Comparison of ENCODE assay signal across 8 cellular contexts in the genomic region with DNA sequence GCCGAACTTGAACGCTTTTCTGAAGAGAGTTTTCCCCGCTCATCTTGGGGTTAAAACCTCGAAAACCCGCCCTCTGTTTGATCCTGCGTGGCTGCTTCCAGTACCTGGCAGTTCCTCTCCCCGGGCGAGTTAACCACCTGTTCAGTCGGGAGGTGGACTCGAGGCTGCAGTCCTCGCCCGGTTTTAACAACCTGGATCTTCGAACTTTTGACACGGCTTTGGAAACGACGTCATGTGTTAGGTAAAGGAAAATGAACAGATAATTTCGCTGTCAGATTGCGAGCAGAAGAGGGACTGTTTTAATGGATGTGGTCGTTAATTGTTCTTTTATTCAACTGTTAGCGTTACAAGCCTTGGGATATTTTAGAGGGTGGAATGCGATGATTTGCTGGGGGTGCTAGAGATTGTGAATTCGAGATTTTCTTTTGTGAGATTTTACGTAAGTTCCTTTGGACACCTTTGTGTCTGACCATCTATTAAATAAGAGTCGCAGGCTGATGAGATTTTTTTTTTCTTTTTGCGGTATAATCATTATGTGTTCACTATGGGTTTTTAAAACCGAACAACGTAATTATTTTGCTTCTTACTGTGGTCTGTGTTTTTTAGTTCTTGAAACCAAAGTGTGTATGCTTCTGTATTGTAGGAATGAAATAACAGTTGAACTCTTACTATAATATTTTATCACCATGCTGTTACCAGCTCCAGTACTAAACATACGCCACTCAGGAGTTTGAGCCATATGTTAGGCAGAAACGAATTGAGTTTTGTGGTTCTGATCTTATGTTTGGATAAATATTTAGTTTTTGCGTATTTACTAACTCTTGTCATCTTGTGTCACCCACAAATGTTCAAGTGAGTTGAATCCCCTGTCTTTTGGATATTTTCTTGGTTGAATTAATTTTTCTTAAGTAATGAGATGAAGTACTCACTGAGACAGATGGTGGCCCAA. TPM values are rescaled to one million over a fixed set of nuclear protein-coding genes. Genes with fewer than 3 reads are reported as not detected.
DNase-seq lines count a peak whose midpoint lies in the region; ATAC-seq and TF ChIP-seq lines count a peak whose summit lies in the region.

No MANE protein-coding gene starts in this region.

- DNase-seq in cardiac muscle cell (ENCODE audit: low read depth in 1 of 2, low spot score in 1 of 2) (no peak), left cardiac atrium (no peak), Panc1 (ENCODE audit: low read depth, low spot score) (no peak), vagina (ENCODE audit: extremely low spot score in 2 of 2) (peak in 1 of 2 donors; percentile 88)

- H3K4me3 ChIP-seq in cardiac muscle cell (peak overlapping the region; percentile 62), Panc1 (ENCODE audit: low read depth in 2 of 2, low read length in 2 of 2) (peak overlapping the region; percentile 84 to 88), ectodermal cell (ENCODE audit: insufficient read depth, low read depth, low read length) (peak overlapping the region; percentile 69), mononuclear cell (ENCODE audit: low read length) (peak overlapping the region; percentile 92), vagina (peak overlapping the region; percentile 87 to 94)

- in situ Hi-C loops in Panc1 (cut with HindIII; ENCODE audit: low pct_unique_long_range_greater_than_20kb, low sequenced_read_pairs), result no loop called here

- CTCF ChIA-PET in Panc1 (lab: Charles Lee), result no interaction called here

- 1 to 2% methylated on average over 27 to 28 of the region's 30 CpGs for WGBS in ectodermal cell, 2 experiments

- TF ChIP-seq POLR2A in vagina (IDR thresholded peaks at IDR 0.05), result no peak

- no peaks in the 10 kb centered on the region for H3K36me3 ChIP-seq in cardiac muscle cell
- H3K36me3 ChIP-seq in Panc1 (ENCODE audit: control insufficient read depth, insufficient read depth, low read length), result no peaks in the 10 kb centered on the region
- no peaks in the 10 kb centered on the region for H3K36me3 ChIP-seq in ectodermal cell (ENCODE audit: control insufficient read depth, insufficient read depth, low read length)
- no peaks in the 10 kb centered on the region for H3K36me3 ChIP-seq in vagina

- TSS peak; percentile 79 for BruUV-seq in Panc1 (replicated peaks; lab: Mats Ljungman, UMichigan)

- intact Hi-C loops in left cardiac atrium (cut with DNase I), result loop anchor here in 1 of 2 donors (5.0 to 10.0 kb wide), 3 partner anchors 118 to 468 kb away; partner anchors contain the start of genes CAB39L and SETDB2
- intact Hi-C loops in Panc1 (cut with micrococcal nuclease; ENCODE audit: unreplicated experiment), result no loop called here
- intact Hi-C loops in vagina (cut with DNase I), result no loop called here

- TF ChIP-seq CTCF in cardiac muscle cell (IDR thresholded peaks at IDR 0.05; ENCODE audit: low read depth, low read length) (no peak), Panc1 (IDR thresholded peaks at IDR 0.05) (no peak), vagina (IDR thresholded peaks at IDR 0.05) (peak in 1 of 3 experiments; percentile 26)

- H3K9me3 ChIP-seq in cardiac muscle cell (ENCODE audit: low read depth), result no peaks in the 10 kb centered on the region
- H3K9me3 ChIP-seq in Panc1 (ENCODE audit: control insufficient read depth, insufficient read depth, low read depth, low read length), result peaks cover 8% of the 10 kb centered on the region; the same call in 1 of the 2 replicates
- H3K9me3 ChIP-seq in ectodermal cell (ENCODE audit: control insufficient read depth, low read length), result no peaks in the 10 kb centered on the region
- H3K9me3 ChIP-seq in mononuclear cell (ENCODE audit: low read depth, low read length), result peaks cover 17% of the 10 kb centered on the region
- H3K9me3 ChIP-seq in vagina, result no peaks in the 10 kb centered on the region

- H3K27me3 ChIP-seq in cardiac muscle cell (no peaks in the 10 kb centered on the region), Panc1 (ENCODE audit: control insufficient read depth, insufficient read depth, low read length) (no peaks in the 10 kb centered on the region), ectodermal cell (ENCODE audit: control insufficient read depth, insufficient read depth, low read length, poor library complexity, severe bottlenecking) (peaks cover 9% of the 10 kb centered on the region), mononuclear cell (ENCODE audit: insufficient read depth, low read length) (no peaks in the 10 kb centered on the region), vagina (no peaks in the 10 kb centered on the region)

- ATAC-seq in left cardiac atrium (no peak), HG03039 (IDR thresholded peaks at IDR 0.05; ENCODE audit: unreplicated experiment) (peak; percentile 10), Panc1 (peak; percentile 39), HG02885 (IDR thresholded peaks at IDR 0.05; ENCODE audit: poor library complexity, unreplicated experiment) (no peak)

- POLR2A ChIA-PET in Panc1 (lab: Charles Lee), result no interaction called here

- H3K27ac ChIP-seq in cardiac muscle cell (peak overlapping the region; percentile 89), Panc1 (ENCODE audit: low read length) (peak overlapping the region; percentile 89), ectodermal cell (ENCODE audit: insufficient read depth, low read depth, low read length, poor library complexity, severe bottlenecking) (no peak overlapping the region), vagina (peak overlapping the region; percentile 99)

- H3K4me1 ChIP-seq in cardiac muscle cell (ENCODE audit: low read depth) (peaks cover 21% of the 10 kb centered on the region), Panc1 (ENCODE audit: control insufficient read depth, insufficient read depth, low read length) (peaks cover 19% of the 10 kb centered on the region), ectodermal cell (ENCODE audit: control insufficient read depth, insufficient read depth, low read length) (no peaks in the 10 kb centered on the region), mononuclear cell (ENCODE audit: insufficient read depth, low read length) (peaks cover 39% of the 10 kb centered on the region), vagina (peaks cover 50% of the 10 kb centered on the region)

RNA-seq across cellular contexts. Expression of gene FNDC3A, which starts 1.2 kb away (rescaled TPM):
- total RNA-seq in cardiac muscle cell (28.4 and 29.7 TPM in 2 replicates), left cardiac atrium (10 to 100 TPM; 22.0 to 35.8 TPM), Panc1 (2021; ENCODE audit: unreplicated experiment) (24.3 TPM), mononuclear cell (29.5 TPM), vagina (32.2 TPM)
- polyA plus RNA-seq in cardiac muscle cell, result 18.6 and 24.5 TPM in 2 replicates
- 8.5 TPM for polyA plus RNA-seq in Panc1 (2012; ENCODE audit: insufficient read length)
- polyA plus RNA-seq in ectodermal cell (2013, experiment 1 of 4), result 45.7 TPM
- 46.3 TPM for polyA plus RNA-seq in ectodermal cell (2013, experiment 2 of 4)
- 38.4 TPM for polyA plus RNA-seq in ectodermal cell (2013, experiment 3 of 4)
- polyA plus RNA-seq in ectodermal cell (2013, experiment 4 of 4), result 44.2 TPM

Comparison
In these comparisons a context has a peak if more than half of its experiments do, and no peak if none do; other contexts are left out.
1. ATAC-seq: peak in HG03039 (single experiment) and Panc1 (single experiment); none in left cardiac atrium (0 of 2) and HG02885 (single experiment).
2. Peak in every context shown above with its lines, with median percentiles within 50 percentile points of each other: H3K4me3 ChIP-seq.